In genomic region chr11:134730096-134730495, GRCh38 we compare ENCODE assay signal across 30 cellular contexts.
"Had no signal": no experiment of that assay in that cellular context is flagged by ENCODE, and none has a peak within 500 bp of the region (broad histone marks: within the 10 kb centered on the region; RNA-seq: fewer than 3 reads in every experiment).

No MANE protein-coding gene starts in this region.

- H3K36me3 ChIP-seq: ascending aorta, cardiac muscle cell, gastrocnemius medialis, right atrium auricular region, suprapubic skin, tibial artery had no signal

- H3K36me3 Mint-ChIP-seq: activated CD4-positive, alpha-beta memory T cell treated with anti-CD3 and anti-CD28 coated beads for 36 hours; activated naive CD4-positive, alpha-beta T cell treated with anti-CD3 and anti-CD28 coated beads, Interleukin-2, amount 10 ng/mL, durations not matched to agents 7 days and 5 days; activated naive CD8-positive, alpha-beta T cell treated with anti-CD3 and anti-CD28 coated beads, Interleukin-2, amount 10 ng/mL, durations not matched to agents 7 days and 5 days; brain; naive thymus-derived CD4-positive, alpha-beta T cell had no signal

- H3K4me3 Mint-ChIP-seq: activated CD4-positive, alpha-beta memory T cell treated with anti-CD3 and anti-CD28 coated beads for 36 hours; activated CD4-positive, alpha-beta T cell treated with anti-CD3 and anti-CD28 coated beads, Interleukin-2, amount 10 ng/mL, durations not matched to agents 24 days and 14 days; activated naive CD4-positive, alpha-beta T cell treated with anti-CD3 and anti-CD28 coated beads, Interleukin-2, amount 10 ng/mL, durations not matched to agents 7 days and 5 days; activated naive CD8-positive, alpha-beta T cell treated with anti-CD3 and anti-CD28 coated beads, Interleukin-2, amount 10 ng/mL, durations not matched to agents 7 days and 5 days; brain; naive thymus-derived CD4-positive, alpha-beta T cell; T-helper 2 cell treated with Interferon-gamma antibody and Interleukin-4, amounts not matched to agents 5 μg/mL and 100 μg/mL, for 36 hours had no signal

- H3K27me3 ChIP-seq: ascending aorta, cardiac muscle cell, gastrocnemius medialis, right atrium auricular region had no signal

- FAIRE-seq: kidney, TTC549 had no signal

- H3K9me3 Mint-ChIP-seq: activated CD4-positive, alpha-beta memory T cell treated with anti-CD3 and anti-CD28 coated beads for 36 hours; activated CD4-positive, alpha-beta T cell treated with anti-CD3 and anti-CD28 coated beads, Interleukin-2, amount 10 ng/mL, durations not matched to agents 24 days and 14 days; activated naive CD4-positive, alpha-beta T cell treated with anti-CD3 and anti-CD28 coated beads, Interleukin-2, amount 10 ng/mL, durations not matched to agents 7 days and 5 days; activated naive CD8-positive, alpha-beta T cell treated with anti-CD3 and anti-CD28 coated beads, Interleukin-2, amount 10 ng/mL, durations not matched to agents 7 days and 5 days; naive thymus-derived CD4-positive, alpha-beta T cell; T-helper 2 cell treated with Interferon-gamma antibody and Interleukin-4, amounts not matched to agents 5 μg/mL and 100 μg/mL, for 36 hours had no signal

- ATAC-seq: gastrocnemius medialis; left colon; naive thymus-derived CD4-positive, alpha-beta T cell had no signal

- H3K27ac Mint-ChIP-seq: activated CD4-positive, alpha-beta memory T cell treated with anti-CD3 and anti-CD28 coated beads for 36 hours; activated CD4-positive, alpha-beta T cell treated with anti-CD3 and anti-CD28 coated beads, Interleukin-2, amount 10 ng/mL, durations not matched to agents 24 days and 14 days; activated naive CD4-positive, alpha-beta T cell treated with anti-CD3 and anti-CD28 coated beads, Interleukin-2, amount 10 ng/mL, durations not matched to agents 7 days and 5 days; activated naive CD8-positive, alpha-beta T cell treated with anti-CD3 and anti-CD28 coated beads, Interleukin-2, amount 10 ng/mL, durations not matched to agents 7 days and 5 days; naive thymus-derived CD4-positive, alpha-beta T cell; T-helper 2 cell treated with Interferon-gamma antibody and Interleukin-4, amounts not matched to agents 5 μg/mL and 100 μg/mL, for 36 hours had no signal

- H3K27me3 Mint-ChIP-seq: activated CD4-positive, alpha-beta T cell treated with anti-CD3 and anti-CD28 coated beads, Interleukin-2, amount 10 ng/mL, durations not matched to agents 24 days and 14 days had no signal

- H3K4me3 ChIP-seq: ascending aorta, cardiac muscle cell, coronary artery, dorsolateral prefrontal cortex, gastrocnemius medialis, right atrium auricular region, suprapubic skin, tibial artery had no signal

- H3K27ac ChIP-seq: ascending aorta, cardiac muscle cell, coronary artery, dorsolateral prefrontal cortex, gastrocnemius medialis, right atrium auricular region, suprapubic skin, tibial artery had no signal

- H3K4me1 ChIP-seq: ascending aorta, gastrocnemius medialis, right atrium auricular region had no signal

- H3K9me3 ChIP-seq: ascending aorta, gastrocnemius medialis, right atrium auricular region, suprapubic skin, tibial artery had no signal

- DNase-seq: activated CD4-positive, alpha-beta memory T cell treated with anti-CD3 and anti-CD28 coated beads for 36 hours; activated CD4-positive, alpha-beta T cell treated with anti-CD3 and anti-CD28 coated beads, Interleukin-2, amount 10 ng/mL, durations not matched to agents 24 days and 14 days; activated CD4-positive, CD25-positive, alpha-beta regulatory T cell treated with anti-CD3 and anti-CD28 coated beads, Interleukin-2, amount 50 U/mL, for 72 hours; activated CD8-positive, alpha-beta memory T cell treated with anti-CD3 and anti-CD28 coated beads, Interleukin-2, amount 50 U/mL, for 4 hours; activated gamma-delta T cell; activated naive CD4-positive, alpha-beta T cell treated with anti-CD3 and anti-CD28 coated beads, Interleukin-2, amount 10 ng/mL, durations not matched to agents 7 days and 5 days; activated naive CD8-positive, alpha-beta T cell treated with anti-CD3 and anti-CD28 coated beads, Interleukin-2, amount 10 ng/mL, durations not matched to agents 7 days and 5 days; activated T-cell treated with anti-CD3 and anti-CD28 coated beads, Interleukin-2, amount 50 U/mL, for 1 hour; dorsolateral prefrontal cortex; effector memory CD4-positive, alpha-beta T cell; erythroblast; gastrocnemius medialis; glutamatergic neuron; kidney; left colon; midbrain; naive thymus-derived CD4-positive, alpha-beta T cell; occipital lobe; stimulated activated CD4-positive, alpha-beta T cell treated with anti-CD3 and anti-CD28 coated beads, Interleukin-15, amount 100 ng/mL, for 24 hours; stimulated activated CD4-positive, alpha-beta T cell treated with anti-CD3 and anti-CD28 coated beads, Interleukin-2, amount 100 ng/mL, for 24 hours; stimulated activated naive CD4-positive, alpha-beta T cell; tibial artery had no signal

- H3K4me1 Mint-ChIP-seq: activated CD4-positive, alpha-beta T cell treated with anti-CD3 and anti-CD28 coated beads, Interleukin-2, amount 10 ng/mL, durations not matched to agents 24 days and 14 days; activated naive CD4-positive, alpha-beta T cell treated with anti-CD3 and anti-CD28 coated beads, Interleukin-2, amount 10 ng/mL, durations not matched to agents 7 days and 5 days had no signal
